In genomic region chr5:14880688-14881087, GRCh38 we compare ENCODE assay signal across 23 cellular contexts. TPM values are rescaled to one million over a fixed set of nuclear protein-coding genes. Genes with fewer than 3 reads are reported as not detected.
DNase-seq lines count a peak whose midpoint lies in the region; ATAC-seq and TF ChIP-seq lines count a peak whose summit lies in the region.
"Had no signal": no experiment of that assay in that cellular context is flagged by ENCODE, and none has a peak within 500 bp of the region (broad histone marks: within the 10 kb centered on the region; RNA-seq: fewer than 3 reads in every experiment).

No MANE protein-coding gene starts in this region.

- no peak overlapping the region for H3K14ac ChIP-seq in mesenchymal stem cell (ENCODE audit: low read length in 2 of 2)

- no peak overlapping the region for H2BK5ac ChIP-seq in mesenchymal stem cell (ENCODE audit: low read depth, low read length, poor library complexity, severe bottlenecking)

- no peak for TF ChIP-seq CTCF in astrocyte of the spinal cord (IDR thresholded peaks at IDR 0.05; ENCODE audit: low read depth, low read length)

- no peak overlapping the region for H3K23ac ChIP-seq in mesenchymal stem cell (ENCODE audit: low read length in 2 of 2)

- ATAC-seq in SK-N-SH treated with all-trans-retinoic acid at 6 μM for 48 hours, result no peak
- ATAC-seq in activated CD4-positive, CD25-positive, alpha-beta regulatory T cell treated with anti-CD3 and anti-CD28 coated beads, Interleukin-2, amount 50 U/mL, for 24 hours, result no peak
- ATAC-seq: left lobe of liver had no signal

- no peaks in the 10 kb centered on the region for H3K9me3 ChIP-seq in mesenchymal stem cell (ENCODE audit: control insufficient read depth, low read length)
- H3K9me3 ChIP-seq: adrenal gland, prostate gland, stomach, upper lobe of left lung had no signal

- H3K9ac ChIP-seq in mesenchymal stem cell (ENCODE audit: low read length), result no peak overlapping the region
- H3K9ac ChIP-seq: neural progenitor cell had no signal

- H3K27ac ChIP-seq in mesenchymal stem cell (ENCODE audit: low read length, poor library complexity, severe bottlenecking), result no peak overlapping the region
- H3K27ac ChIP-seq: adrenal gland, neural progenitor cell, PC-9, prostate gland, stomach, upper lobe of left lung, WERI-Rb-1 had no signal

- H2BK15ac ChIP-seq in mesenchymal stem cell (ENCODE audit: low read depth, poor library complexity, severe bottlenecking), result no peak overlapping the region

- no peak overlapping the region for H4K8ac ChIP-seq in mesenchymal stem cell (ENCODE audit: low read length)

- H3K4me2 ChIP-seq in mesenchymal stem cell (ENCODE audit: low read length, poor library complexity, severe bottlenecking), result no peak overlapping the region
- H3K4me2 ChIP-seq: neural progenitor cell, PC-9 had no signal

- DNase-seq in ELR (ENCODE audit: low read depth) (peak; percentile 75), LHCN-M2 (ENCODE audit: low read depth) (peak; percentile 73), astrocyte of the spinal cord (ENCODE audit: low read depth, low spot score) (peak; percentile 74), mesenchymal stem cell (peak; percentile 10), anterior cingulate cortex (lab: John Stamatoyannopoulos, UW) (no peak), hypothalamus (lab: John Stamatoyannopoulos, UW) (no peak)
- DNase-seq: activated CD4-positive, alpha-beta memory T cell treated with anti-CD3 and anti-CD28 coated beads for 36 hours; activated gamma-delta T cell treated with Interleukin-2 at 50 U/mL for 16 hours; adrenal gland; erythroblast; NCI-H2227 treated with DMSO at 0.1 percent for 48 hours; PC-9; stimulated activated CD4-positive, alpha-beta T cell treated with anti-CD3 and anti-CD28 coated beads, Interleukin-4, amount 100 ng/mL, for 24 hours; stomach; T-helper 2 cell; upper lobe of left lung; WERI-Rb-1 had no signal

- H2AK5ac ChIP-seq in mesenchymal stem cell (ENCODE audit: low read length, severe bottlenecking), result no peak overlapping the region

- H2AFZ ChIP-seq in mesenchymal stem cell (ENCODE audit: low read depth, low read length), result no peak overlapping the region
- H2AFZ ChIP-seq: neural progenitor cell, PC-9 had no signal

- H2BK12ac ChIP-seq in mesenchymal stem cell (ENCODE audit: low read length in 2 of 2), result no peak overlapping the region

- H3K27me3 ChIP-seq in mesenchymal stem cell (ENCODE audit: control insufficient read depth in 1 of 2, insufficient read depth in 1 of 2, low read length in 2 of 2), result no peaks in the 10 kb centered on the region
- H3K27me3 ChIP-seq: adrenal gland, stomach, upper lobe of left lung had no signal

- no peak overlapping the region for H3K4me3 ChIP-seq in astrocyte of the spinal cord (ENCODE audit: low read depth, low read length)
- no peak overlapping the region for H3K4me3 ChIP-seq in mesenchymal stem cell (ENCODE audit: insufficient read depth in 1 of 2, low read depth in 1 of 2, low read length in 2 of 2)
- H3K4me3 ChIP-seq: adrenal gland, neural progenitor cell, PC-9, prostate gland, smooth muscle cell, stomach, upper lobe of left lung had no signal

- in situ Hi-C loops in astrocyte of the spinal cord (cut with HindIII; ENCODE audit: low sequenced_read_pairs), result no loop called here

- no peaks in the 10 kb centered on the region for H3K4me1 ChIP-seq in mesenchymal stem cell (ENCODE audit: control insufficient read depth, insufficient read depth, low read depth, low read length)
- H3K4me1 ChIP-seq: adrenal gland, neural progenitor cell, stomach, upper lobe of left lung had no signal

- 69% methylated on average over 1 of the region's 1 CpG for WGBS in mesenchymal stem cell

- H4K91ac ChIP-seq in mesenchymal stem cell (ENCODE audit: low read length), result no peak overlapping the region

- no peaks in the 10 kb centered on the region for H3K79me1 ChIP-seq in mesenchymal stem cell (replicated peaks; ENCODE audit: low read length, poor library complexity, severe bottlenecking)

- H2BK120ac ChIP-seq in mesenchymal stem cell (ENCODE audit: low read depth, low read length), result no peak overlapping the region

- H3K4ac ChIP-seq in mesenchymal stem cell (ENCODE audit: low read depth in 1 of 2, low read length in 2 of 2), result no peak overlapping the region

- no peak overlapping the region for H3K18ac ChIP-seq in mesenchymal stem cell (ENCODE audit: low read depth in 1 of 2, low read length in 2 of 2)

- H3K36me3 ChIP-seq in mesenchymal stem cell (ENCODE audit: control insufficient read depth in 1 of 2, insufficient read depth in 2 of 2, low read depth in 1 of 2, low read length in 2 of 2), result no peaks in the 10 kb centered on the region
- H3K36me3 ChIP-seq: adrenal gland, neural progenitor cell, prostate gland, stomach, upper lobe of left lung, WERI-Rb-1 had no signal

TF ChIP-seq in SK-N-SH treated with all-trans-retinoic acid at 6 μM for 48 hours, 23 proteins besides CTCF, POLR2A, EP300 and RAD21 (continues in another document):
- TF ChIP-seq BACH2 (CRISPR knock-in tag; IDR thresholded peaks at IDR 0.05; ENCODE audit: borderline replicate concordance) (no peak), TSHZ2 (CRISPR knock-in tag; IDR thresholded peaks at IDR 0.05) (no peak), GLIS3 (CRISPR knock-in tag; IDR thresholded peaks at IDR 0.05) (no peak), ESRRG (CRISPR knock-in tag; IDR thresholded peaks at IDR 0.05) (no peak), PATZ1 (CRISPR knock-in tag; IDR thresholded peaks at IDR 0.05; ENCODE audit: borderline replicate concordance) (no peak), CSDC2 (CRISPR knock-in tag; IDR thresholded peaks at IDR 0.05) (no peak), ISL1 (CRISPR knock-in tag; IDR thresholded peaks at IDR 0.05) (no peak), ARNTL (CRISPR knock-in tag; IDR thresholded peaks at IDR 0.05; ENCODE audit: borderline replicate concordance, low read depth) (no peak), POU6F1 (CRISPR knock-in tag; IDR thresholded peaks at IDR 0.05; ENCODE audit: borderline replicate concordance, low read depth) (no peak)

RNA-seq across cellular contexts. Expression of gene ANKH, which starts 9.1 kb away (rescaled TPM):
- total RNA-seq in LHCN-M2 (2014; rRNA removed), result 18.5 and 27.3 TPM in 2 replicates
- polyA plus RNA-seq in LHCN-M2 (2012), result 22.4 TPM
- polyA plus RNA-seq in mesenchymal stem cell (2013, experiment 1 of 2), result 4.8 TPM
- 5.1 TPM for polyA plus RNA-seq in mesenchymal stem cell (2013, experiment 2 of 2)

Comparison
In these comparisons a context has a peak if more than half of its experiments do, and no peak if none do; other contexts are left out.
1. DNase-seq: peak in ELR (single experiment), LHCN-M2 (single experiment), astrocyte of the spinal cord (single experiment) and mesenchymal stem cell (single experiment); none in anterior cingulate cortex (0 of 58) and hypothalamus (0 of 51).